Comparison of ENCODE assay signal across 8 cellular contexts in genomic region chr7:29723122-29723521, GRCh38.
DNase-seq lines count a peak whose midpoint lies in the region; TF ChIP-seq lines count a peak whose summit lies in the region.
"Not testable (repeated sequence)": the region's sequence is repeated elsewhere in the genome, so short reads cannot be mapped to it uniquely, and the experiment has no call there.

No MANE protein-coding gene starts in this region.

- peak overlapping the region; percentile 47 for H3K4me2 ChIP-seq in smooth muscle cell

- not testable (repeated sequence) for H3K9ac ChIP-seq in smooth muscle cell (ENCODE audit: low read depth)

- H3K27me3 ChIP-seq in MG63; smooth muscle cell (ENCODE audit: low read depth): not testable (repeated sequence)

- peaks cover 18% of the 10 kb centered on the region for H3K9me3 Mint-ChIP-seq in mesothelial cell of epicardium

- H3K4me1 Mint-ChIP-seq in mesothelial cell of epicardium = peaks cover 25% of the 10 kb centered on the region

- H3K36me3 ChIP-seq in MG63; smooth muscle cell (ENCODE audit: low read depth): not testable (repeated sequence)

- not testable (repeated sequence) for H2AFZ ChIP-seq in smooth muscle cell (ENCODE audit: low read depth)

- not testable (repeated sequence) for H3K4me3 Mint-ChIP-seq in mesothelial cell of epicardium

- not testable (repeated sequence) for H3K9me3 ChIP-seq in MG63; smooth muscle cell (replicated peaks; ENCODE audit: low read depth)

- H3F3A ChIP-seq in smooth muscle cell (ENCODE audit: low read depth) = not testable (repeated sequence)

- not testable (repeated sequence) for H3K4me1 ChIP-seq in smooth muscle cell (ENCODE audit: low read depth)

- TF ChIP-seq CTCF in mesothelial cell of epicardium (IDR thresholded peaks at IDR 0.05; ENCODE audit: unreplicated experiment); smooth muscle cell (IDR thresholded peaks at IDR 0.05; ENCODE audit: borderline replicate concordance, insufficient read depth, poor library complexity, severe bottlenecking): not testable (repeated sequence)

- not testable (repeated sequence) for H3K79me2 ChIP-seq in smooth muscle cell (ENCODE audit: low read depth)

- H3K36me3 Mint-ChIP-seq in mesothelial cell of epicardium = not testable (repeated sequence)

- not testable (repeated sequence) for H3K27ac ChIP-seq in smooth muscle cell (ENCODE audit: low read depth)

- not testable (repeated sequence) for H3K27me3 Mint-ChIP-seq in mesothelial cell of epicardium (ENCODE audit: low read depth)

- H4K20me1 ChIP-seq in smooth muscle cell (ENCODE audit: low read depth) = not testable (repeated sequence)

- H3K4me3 ChIP-seq in MG63, smooth muscle cell: not testable (repeated sequence)

- peak overlapping the region; percentile 74 for H3K27ac Mint-ChIP-seq in mesothelial cell of epicardium

- DNase-seq in AG08396 (ENCODE audit: low spot score) = peak; percentile 27
- peak; percentile 98 for DNase-seq in H4 (ENCODE audit: low spot score)
- peak; percentile 77 for DNase-seq in MG63
- peak; percentile 31 for DNase-seq in T1000 (lab: John Stamatoyannopoulos, UW)
- peak; percentile 40 for DNase-seq in dermis blood vessel endothelial cell
- peak; percentile 81 for DNase-seq in glomerular visceral epithelial cell (ENCODE audit: extremely low spot score)
- not testable (repeated sequence) for DNase-seq in mesothelial cell of epicardium (ENCODE audit: low spot score in 2 of 2, unreplicated experiment in 2 of 2); smooth muscle cell (lab: John Stamatoyannopoulos, UW; ENCODE audit: unreplicated experiment)

- 6% methylated on average over 8 of the region's 8 CpGs for WGBS in smooth muscle cell (ENCODE audit: low lambda C conversion rate)
